In genomic region chr20:32236819-32237218, GRCh38 we compare ENCODE assay signal across 14 cellular contexts. TPM values are rescaled to one million over a fixed set of nuclear protein-coding genes. Genes with fewer than 3 reads are reported as not detected.
DNase-seq lines count a peak whose midpoint lies in the region; ATAC-seq and TF ChIP-seq lines count a peak whose summit lies in the region.
"Had no signal": no experiment of that assay in that cellular context is flagged by ENCODE, and none has a peak within 500 bp of the region (broad histone marks: within the 10 kb centered on the region; RNA-seq: fewer than 3 reads in every experiment).

No MANE protein-coding gene starts in this region.

- in situ Hi-C loops in transverse colon (cut with MboI; ENCODE audit: low pct_ligation_motif_present in 1 of 4, low pct_unique_long_range_greater_than_20kb in 1 of 4, low sequenced_read_pairs in 3 of 4) = no loop called here

- 95% methylated on average over 2 of the region's 2 CpGs; no CpG with 5 or more reads in 1 of the 2 donors for WGBS in transverse colon (ENCODE audit: low coverage in 1 of 2), 2 donors

- H3K27me3 ChIP-seq in transverse colon = no peaks in the 10 kb centered on the region

- H3K27me3 Mint-ChIP-seq in activated naive CD4-positive, alpha-beta T cell treated with anti-CD3 and anti-CD28 coated beads for 36 hours (ENCODE audit: low read depth) = no peaks in the 10 kb centered on the region
- no peaks in the 10 kb centered on the region for H3K27me3 Mint-ChIP-seq in activated naive CD8-positive, alpha-beta T cell treated with anti-CD3 and anti-CD28 coated beads, Interleukin-2, amount 50 U/mL, for 24 hours

- H3K4me3 Mint-ChIP-seq in activated naive CD4-positive, alpha-beta T cell treated with anti-CD3 and anti-CD28 coated beads for 36 hours = no peak overlapping the region
- no peak overlapping the region for H3K4me3 Mint-ChIP-seq in activated naive CD8-positive, alpha-beta T cell treated with anti-CD3 and anti-CD28 coated beads, Interleukin-2, amount 50 U/mL, for 24 hours

- TF ChIP-seq POLR2A in transverse colon (IDR thresholded peaks at IDR 0.05) = no peak

- H3K4me3 ChIP-seq in transverse colon = no peak overlapping the region

- no peak for ATAC-seq in activated naive CD8-positive, alpha-beta T cell treated with anti-CD3 and anti-CD28 coated beads, Interleukin-2, amount 50 U/mL, for 24 hours

- H3K4me1 Mint-ChIP-seq in activated naive CD4-positive, alpha-beta T cell treated with anti-CD3 and anti-CD28 coated beads for 36 hours (ENCODE audit: low read depth) = peaks cover 45% of the 10 kb centered on the region
- peaks cover 65% of the 10 kb centered on the region for H3K4me1 Mint-ChIP-seq in activated naive CD8-positive, alpha-beta T cell treated with anti-CD3 and anti-CD28 coated beads, Interleukin-2, amount 50 U/mL, for 24 hours

- no peaks in the 10 kb centered on the region for H3K9me3 ChIP-seq in transverse colon

- no peak for TF ChIP-seq CTCF in transverse colon (IDR thresholded peaks at IDR 0.05)

- peak overlapping the region; percentile 37 for H3K27ac Mint-ChIP-seq in activated naive CD4-positive, alpha-beta T cell treated with anti-CD3 and anti-CD28 coated beads for 36 hours
- peak overlapping the region; percentile 7 for H3K27ac Mint-ChIP-seq in activated naive CD8-positive, alpha-beta T cell treated with anti-CD3 and anti-CD28 coated beads, Interleukin-2, amount 50 U/mL, for 24 hours

- H3K4me1 ChIP-seq in transverse colon = peaks cover 7 to 33% (median 15%) of the 10 kb centered on the region in 4 donors

- H3K27ac ChIP-seq in transverse colon = peak overlapping the region; percentile 59 to 77 (median 70)

- TF ChIP-seq EP300 in transverse colon (IDR thresholded peaks at IDR 0.05; ENCODE audit: low read depth) = no peak

- intact Hi-C loops in activated naive CD4-positive, alpha-beta T cell treated with anti-CD3 and anti-CD28 coated beads for 36 hours (cut with micrococcal nuclease) = no loop called here
- intact Hi-C loops in transverse colon (cut with DNase I; ENCODE audit: low total_unique reads) = no loop called here

- H3K36me3 Mint-ChIP-seq in activated naive CD4-positive, alpha-beta T cell treated with anti-CD3 and anti-CD28 coated beads for 36 hours (ENCODE audit: low read depth) = peaks cover 38% of the 10 kb centered on the region
- H3K36me3 Mint-ChIP-seq in activated naive CD8-positive, alpha-beta T cell treated with anti-CD3 and anti-CD28 coated beads, Interleukin-2, amount 50 U/mL, for 24 hours (ENCODE audit: low read depth) = peaks cover 46% of the 10 kb centered on the region

- CTCF ChIA-PET in activated naive CD4-positive, alpha-beta T cell treated with anti-CD3 and anti-CD28 coated beads for 36 hours (lab: Charles Lee) = interaction anchor here (0.9 kb wide), 1 partner anchor 128 kb away, joined by 3 read pairs; no protein-coding TSS in a partner anchor

- DNase-seq in activated naive CD4-positive, alpha-beta T cell treated with anti-CD3 and anti-CD28 coated beads for 36 hours = no peak
- no peak for DNase-seq in activated naive CD4-positive, alpha-beta T cell treated with Interleukin-2 at 50 U/mL for 16 hours
- peak; percentile 44 for DNase-seq in NCI-H2227 (lab: John Stamatoyannopoulos, UW; ENCODE audit: unreplicated experiment)
- no peak for DNase-seq in activated naive CD8-positive, alpha-beta T cell treated with anti-CD3 and anti-CD28 coated beads, Interleukin-2, amount 50 U/mL, for 24 hours
- DNase-seq in transverse colon = no peak
- no peak for DNase-seq in T-helper 2 cell
- no peak for DNase-seq in EL
- DNase-seq: COR-L47, GOT3, KG1, NCI-H1048, NCI-H146, NCI-H524, SHP77 treated with DMSO at 0.1 percent for 48 hours had no signal

- H3K36me3 ChIP-seq in transverse colon = peaks cover 0 to 20% (median 3%) of the 10 kb centered on the region in 4 donors

- no peaks in the 10 kb centered on the region for H3K9me3 Mint-ChIP-seq in activated naive CD4-positive, alpha-beta T cell treated with anti-CD3 and anti-CD28 coated beads for 36 hours
- no peaks in the 10 kb centered on the region for H3K9me3 Mint-ChIP-seq in activated naive CD8-positive, alpha-beta T cell treated with anti-CD3 and anti-CD28 coated beads, Interleukin-2, amount 50 U/mL, for 24 hours

RNA-seq across cellular contexts. Expression of gene POFUT1, which starts 29.1 kb away (rescaled TPM):
- 10 to 100 TPM; 37.1 to 38.9 TPM for total RNA-seq in activated naive CD4-positive, alpha-beta T cell treated with anti-CD3 and anti-CD28 coated beads for 36 hours
- 10 to 100 TPM; 13.8 to 96.1 (median 49.6) TPM for total RNA-seq in transverse colon

RNA-seq across cellular contexts. Expression of gene PLAGL2, which starts 29.3 kb away (rescaled TPM):
- 10 to 100 TPM; 63.3 to 64.9 TPM for total RNA-seq in activated naive CD4-positive, alpha-beta T cell treated with anti-CD3 and anti-CD28 coated beads for 36 hours
- 10 to 100 TPM in 2 of 4 donors, 1 to 10 TPM in 2; 6.6 to 24.9 (median 11.8) TPM for total RNA-seq in transverse colon

RNA-seq across cellular contexts. Expression of gene KIF3B, which starts 40.6 kb away (rescaled TPM):
- 10 to 100 TPM; 27.4 to 27.6 TPM for total RNA-seq in activated naive CD4-positive, alpha-beta T cell treated with anti-CD3 and anti-CD28 coated beads for 36 hours
- total RNA-seq in transverse colon = 10 to 100 TPM; 26.6 to 46.5 (median 37.5) TPM
